16 cellular contexts compared by ENCODE assay signal in genomic region chr19:18422530-18423191, GRCh38. TPM values are rescaled to one million over a fixed set of nuclear protein-coding genes. Genes with fewer than 3 reads are reported as not detected.
A peak's percentile ranks its signal among the peaks of the same experiment; 100 is the strongest.
DNase-seq lines count a peak whose midpoint lies in the region; TF ChIP-seq lines count a peak whose summit lies in the region.
"Had no signal": no experiment of that assay in that cellular context is flagged by ENCODE, and none has a peak within 500 bp of the region (broad histone marks: within the 10 kb centered on the region; RNA-seq: fewer than 3 reads in every experiment).

No MANE protein-coding gene starts in this region.

- no peak overlapping the region for H2BK5ac ChIP-seq in trophoblast cell (ENCODE audit: low read depth, low read length, poor library complexity)

- H3K4me2 ChIP-seq in OCI-LY7 (ENCODE audit: low read length) (peak overlapping the region; percentile 71), trophoblast cell (ENCODE audit: low read length) (no peak overlapping the region)

- H2BK120ac ChIP-seq in trophoblast cell (ENCODE audit: insufficient read depth, low read length, poor library complexity): no peak overlapping the region

- peak overlapping the region; percentile 79 for H3K27ac Mint-ChIP-seq in activated CD4-positive, alpha-beta T cell treated with anti-CD3 and anti-CD28 coated beads, Interleukin-2, amount 10 ng/mL, durations not matched to agents 7 days and 5 days
- H3K27ac Mint-ChIP-seq: stimulated activated naive B cell treated with anti-CD40 and anti-IgM and Interleukin-4, amounts not matched to agents 10 μg/mL and 1 μg/mL and 100 μg/mL, for 72 hours had no signal

- H3K4me3 ChIP-seq in OCI-LY7 (ENCODE audit: low read depth, low read length, poor library complexity, severe bottlenecking) (peak overlapping the region; percentile 33), trophoblast cell (ENCODE audit: low read depth, low read length) (no peak overlapping the region), right atrium auricular region (no peak overlapping the region)

- peaks cover 70% of the 10 kb centered on the region for H3K4me1 Mint-ChIP-seq in activated CD4-positive, alpha-beta T cell treated with anti-CD3 and anti-CD28 coated beads, Interleukin-2, amount 10 ng/mL, durations not matched to agents 7 days and 5 days

- H3K36me3 ChIP-seq in OCI-LY7 (ENCODE audit: insufficient read depth, low read length): no peaks in the 10 kb centered on the region
- no peaks in the 10 kb centered on the region for H3K36me3 ChIP-seq in trophoblast cell (ENCODE audit: control insufficient read depth in 1 of 2, insufficient read depth in 2 of 2, low read length in 2 of 2)
- H3K36me3 ChIP-seq in right atrium auricular region: no peaks in the 10 kb centered on the region

- H4K8ac ChIP-seq in trophoblast cell (ENCODE audit: low read depth, low read length): no peak overlapping the region

- no peak overlapping the region for H3K4ac ChIP-seq in trophoblast cell (ENCODE audit: low read depth, low read length)

- H2AFZ ChIP-seq in OCI-LY7 (ENCODE audit: low read length) (no peak overlapping the region), trophoblast cell (ENCODE audit: insufficient read depth, low read length, poor library complexity) (no peak overlapping the region)

- no peak overlapping the region for H3K14ac ChIP-seq in trophoblast cell (ENCODE audit: low read length)

- DNase-seq in activated CD4-positive, alpha-beta T cell treated with anti-CD3 and anti-CD28 coated beads, Interleukin-2, amount 10 ng/mL, durations not matched to agents 7 days and 5 days: peak; percentile 70
- DNase-seq in activated CD4-positive, alpha-beta T cell treated with anti-CD3 and anti-CD28 coated beads for 1 hour: no peak
- DNase-seq in OCI-LY7 (ENCODE audit: low spot score) (peak; percentile 61), trophoblast cell (no peak), 8988T (no peak), right atrium auricular region (ENCODE audit: low spot score) (no peak), hippocampal formation (lab: John Stamatoyannopoulos, UW) (no peak)
- peak; percentile 48 for DNase-seq in central memory CD4-positive, alpha-beta T cell
- DNase-seq: ACHN; NCI-H1694 treated with DMSO at 0.1 percent for 48 hours; OCI-M1; stimulated activated naive B cell treated with anti-CD40 and anti-IgM and Interleukin-4, amounts not matched to agents 10 μg/mL and 1 μg/mL and 100 μg/mL, for 72 hours; T-helper 9 cell had no signal

- H3K18ac ChIP-seq in trophoblast cell (ENCODE audit: low read length): no peak overlapping the region

- H2BK12ac ChIP-seq in trophoblast cell (ENCODE audit: low read length): no peak overlapping the region

- POLR2A ChIA-PET in activated CD4-positive, alpha-beta T cell treated with anti-CD3 and anti-CD28 coated beads, Interleukin-2, amount 10 ng/mL, durations not matched to agents 7 days and 5 days (lab: Charles Lee): no interaction called here
- POLR2A ChIA-PET in OCI-LY7 (lab: Charles Lee): no interaction called here

- no peak for TF ChIP-seq CTCF in OCI-LY7 (conservative IDR thresholded peaks at IDR 0.05; ENCODE audit: low read length)
- no peak for TF ChIP-seq CTCF in right atrium auricular region (IDR thresholded peaks at IDR 0.05)

- H4K91ac ChIP-seq in trophoblast cell (ENCODE audit: low read depth, low read length): no peak overlapping the region

- intact Hi-C loops in OCI-LY7 (cut with micrococcal nuclease; ENCODE audit: unreplicated experiment): loop anchor here (10.0 kb wide), 1 partner anchor 412 kb away; the partner anchor contains the start of gene UPF1

- no peak overlapping the region for H2AK5ac ChIP-seq in trophoblast cell (ENCODE audit: low read length)

- H3K27me3 ChIP-seq in trophoblast cell (ENCODE audit: insufficient read depth, low read length) (no peaks in the 10 kb centered on the region), right atrium auricular region (no peaks in the 10 kb centered on the region)

- no TSS peak for BruUV-seq in OCI-LY7 (replicated peaks; lab: Mats Ljungman, UMichigan)

- peaks cover 20% of the 10 kb centered on the region for H3K79me1 ChIP-seq in trophoblast cell (ENCODE audit: low read length)

- H3K9me3 Mint-ChIP-seq in activated CD4-positive, alpha-beta T cell treated with anti-CD3 and anti-CD28 coated beads, Interleukin-2, amount 10 ng/mL, durations not matched to agents 7 days and 5 days: no peaks in the 10 kb centered on the region
- H3K9me3 Mint-ChIP-seq: stimulated activated naive B cell treated with anti-CD40 and anti-IgM and Interleukin-4, amounts not matched to agents 10 μg/mL and 1 μg/mL and 100 μg/mL, for 72 hours had no signal

- no peak overlapping the region for H3K9ac ChIP-seq in trophoblast cell (ENCODE audit: low read length)

- no CpG with 5 or more reads among the region's 14 CpGs for WGBS in trophoblast cell (ENCODE audit: extremely low coverage, insufficient coverage, insufficient read length)

- peak overlapping the region; percentile 12 for H4K12ac ChIP-seq in trophoblast cell (ENCODE audit: low read depth, low read length)

- H4K20me1 ChIP-seq in OCI-LY7 (ENCODE audit: insufficient read depth, low read length): no peaks in the 10 kb centered on the region; the same call in 1 of the 2 replicates

- CTCF ChIA-PET in activated CD4-positive, alpha-beta T cell treated with anti-CD3 and anti-CD28 coated beads, Interleukin-2, amount 10 ng/mL, durations not matched to agents 7 days and 5 days (lab: Charles Lee): interaction anchor here (0.8 to 1.3 kb wide), 3 partner anchors 18 to 35 kb away, joined by 3 to 5 read pairs (median 3); no protein-coding TSS in a partner anchor
- CTCF ChIA-PET in OCI-LY7 (lab: Charles Lee; ENCODE audit: unreplicated experiment): interaction anchor here (0.6 to 1.1 kb wide), 3 partner anchors 26 to 55 kb away, joined by 3 to 8 read pairs (median 3); no protein-coding TSS in a partner anchor

- peaks cover 19% of the 10 kb centered on the region; the same call in 1 of the 2 replicates for H3K79me2 ChIP-seq in OCI-LY7 (ENCODE audit: insufficient read depth, low read depth, low read length)
- peaks cover 13% of the 10 kb centered on the region for H3K79me2 ChIP-seq in trophoblast cell (ENCODE audit: control insufficient read depth, insufficient read depth, low read length, poor library complexity)

- peaks cover 77% of the 10 kb centered on the region for H3K4me1 ChIP-seq in OCI-LY7 (ENCODE audit: insufficient read depth, low read length, poor library complexity, severe bottlenecking)
- H3K4me1 ChIP-seq in trophoblast cell (ENCODE audit: control insufficient read depth in 1 of 2, insufficient read depth in 2 of 2, low read length in 2 of 2): peaks cover 18 to 22% of the 10 kb centered on the region in 2 experiments
- peaks cover 0 to 83% of the 10 kb centered on the region in 2 donors for H3K4me1 ChIP-seq in right atrium auricular region

- peaks cover 12% of the 10 kb centered on the region for H3K27me3 Mint-ChIP-seq in activated CD4-positive, alpha-beta T cell treated with anti-CD3 and anti-CD28 coated beads, Interleukin-2, amount 10 ng/mL, durations not matched to agents 7 days and 5 days

- H3K27ac ChIP-seq in OCI-LY7 (ENCODE audit: low read depth, low read length, poor library complexity, severe bottlenecking): peak overlapping the region; percentile 56
- H3K27ac ChIP-seq in trophoblast cell (ENCODE audit: low read depth, low read length): no peak overlapping the region
- H3K27ac ChIP-seq in right atrium auricular region: no peak overlapping the region

- H3K9me2 ChIP-seq in OCI-LY7 (ENCODE audit: insufficient read depth, low read length): no peaks in the 10 kb centered on the region

- peak overlapping the region; percentile 89 for H3K4me3 Mint-ChIP-seq in activated CD4-positive, alpha-beta T cell treated with anti-CD3 and anti-CD28 coated beads, Interleukin-2, amount 10 ng/mL, durations not matched to agents 7 days and 5 days
- H3K4me3 Mint-ChIP-seq: stimulated activated naive B cell treated with anti-CD40 and anti-IgM and Interleukin-4, amounts not matched to agents 10 μg/mL and 1 μg/mL and 100 μg/mL, for 72 hours had no signal

- H3K36me3 Mint-ChIP-seq in activated CD4-positive, alpha-beta T cell treated with anti-CD3 and anti-CD28 coated beads, Interleukin-2, amount 10 ng/mL, durations not matched to agents 7 days and 5 days (ENCODE audit: low read depth): peaks cover 22% of the 10 kb centered on the region
- H3K36me3 Mint-ChIP-seq: stimulated activated naive B cell treated with anti-CD40 and anti-IgM and Interleukin-4, amounts not matched to agents 10 μg/mL and 1 μg/mL and 100 μg/mL, for 72 hours had no signal

- H3K9me3 ChIP-seq in OCI-LY7 (ENCODE audit: low read length) (no peaks in the 10 kb centered on the region), trophoblast cell (ENCODE audit: insufficient read depth, low read depth, low read length) (peaks cover 2% of the 10 kb centered on the region), right atrium auricular region (no peaks in the 10 kb centered on the region)

- H3K23ac ChIP-seq in trophoblast cell (ENCODE audit: low read length): no peak overlapping the region

RNA-seq across cellular contexts. Expression of gene SSBP4, which starts 3.5 kb away (rescaled TPM):
- total RNA-seq in activated CD4-positive, alpha-beta T cell treated with anti-CD3 and anti-CD28 coated beads, Interleukin-2, amount 10 ng/mL, durations not matched to agents 7 days and 5 days: 100 to 1,000 TPM; 112 to 123 TPM
- 54.8 and 92.9 TPM in 2 replicates for total RNA-seq in OCI-LY7 (2014; rRNA removed; shearing (Covaris generic))
- total RNA-seq in OCI-LY7 (2022): 97.5 and 117 TPM in 2 replicates
- polyA plus RNA-seq in trophoblast cell (2013): 51.1 and 52.0 TPM in 2 replicates
- 10 to 100 TPM; 31.7 to 59.5 TPM for total RNA-seq in right atrium auricular region

RNA-seq across cellular contexts. Expression of gene ISYNA1, which starts 15.3 kb away (rescaled TPM):
- 10 to 100 TPM; 10.7 to 12.1 TPM for total RNA-seq in activated CD4-positive, alpha-beta T cell treated with anti-CD3 and anti-CD28 coated beads, Interleukin-2, amount 10 ng/mL, durations not matched to agents 7 days and 5 days
- total RNA-seq in OCI-LY7 (2014; rRNA removed; shearing (Covaris generic)): 0.72 and 1.8 TPM in 2 replicates
- 8.9 and 10.9 TPM in 2 replicates for total RNA-seq in OCI-LY7 (2022)
- polyA plus RNA-seq in trophoblast cell (2013): 476 and 488 TPM in 2 replicates
- total RNA-seq in right atrium auricular region: 10 to 100 TPM; 24.1 to 49.4 TPM

RNA-seq across cellular contexts. Expression of gene LRRC25, which starts 25.2 kb away (rescaled TPM):
- total RNA-seq in activated CD4-positive, alpha-beta T cell treated with anti-CD3 and anti-CD28 coated beads, Interleukin-2, amount 10 ng/mL, durations not matched to agents 7 days and 5 days: not detected
- 0.49 and 0.98 TPM in 2 replicates for total RNA-seq in OCI-LY7 (2014; rRNA removed; shearing (Covaris generic))
- total RNA-seq in OCI-LY7 (2022): 3.2 and 4.1 TPM in 2 replicates
- polyA plus RNA-seq in trophoblast cell (2013): not detected in 2 replicates
- 1 to 10 TPM; 2.6 to 6.8 TPM for total RNA-seq in right atrium auricular region
- total RNA-seq: chondrocyte, HT-29 had no signal
- polyA plus RNA-seq: neural cell had no signal

RNA-seq across cellular contexts. Expression of gene GDF15, which starts 36.7 kb away (rescaled TPM):
- not detected for total RNA-seq in activated CD4-positive, alpha-beta T cell treated with anti-CD3 and anti-CD28 coated beads, Interleukin-2, amount 10 ng/mL, durations not matched to agents 7 days and 5 days
- total RNA-seq in OCI-LY7 (2014; rRNA removed; shearing (Covaris generic)): 0.80 TPM in 1 of 2 replicates, not detected in the other
- total RNA-seq in OCI-LY7 (2022): not detected in 2 replicates
- 182 and 198 TPM in 2 replicates for polyA plus RNA-seq in trophoblast cell (2013)
- total RNA-seq in right atrium auricular region: 1 to 10 TPM; 1.1 to 2.7 TPM
- polyA plus RNA-seq: neural cell had no signal

Comparison
In these comparisons a context has a peak if more than half of its experiments do, and no peak if none do; other contexts are left out.
1. DNase-seq: peak in activated CD4-positive, alpha-beta T cell treated with anti-CD3 and anti-CD28 coated beads, Interleukin-2, amount 10 ng/mL, durations not matched to agents 7 days and 5 days (single experiment), OCI-LY7 (single experiment) and central memory CD4-positive, alpha-beta T cell (single experiment); none in activated CD4-positive, alpha-beta T cell treated with anti-CD3 and anti-CD28 coated beads for 1 hour (single experiment), trophoblast cell (0 of 2), 8988T (single experiment), right atrium auricular region (single experiment) and hippocampal formation (0 of 2).